In the genomic region with DNA sequence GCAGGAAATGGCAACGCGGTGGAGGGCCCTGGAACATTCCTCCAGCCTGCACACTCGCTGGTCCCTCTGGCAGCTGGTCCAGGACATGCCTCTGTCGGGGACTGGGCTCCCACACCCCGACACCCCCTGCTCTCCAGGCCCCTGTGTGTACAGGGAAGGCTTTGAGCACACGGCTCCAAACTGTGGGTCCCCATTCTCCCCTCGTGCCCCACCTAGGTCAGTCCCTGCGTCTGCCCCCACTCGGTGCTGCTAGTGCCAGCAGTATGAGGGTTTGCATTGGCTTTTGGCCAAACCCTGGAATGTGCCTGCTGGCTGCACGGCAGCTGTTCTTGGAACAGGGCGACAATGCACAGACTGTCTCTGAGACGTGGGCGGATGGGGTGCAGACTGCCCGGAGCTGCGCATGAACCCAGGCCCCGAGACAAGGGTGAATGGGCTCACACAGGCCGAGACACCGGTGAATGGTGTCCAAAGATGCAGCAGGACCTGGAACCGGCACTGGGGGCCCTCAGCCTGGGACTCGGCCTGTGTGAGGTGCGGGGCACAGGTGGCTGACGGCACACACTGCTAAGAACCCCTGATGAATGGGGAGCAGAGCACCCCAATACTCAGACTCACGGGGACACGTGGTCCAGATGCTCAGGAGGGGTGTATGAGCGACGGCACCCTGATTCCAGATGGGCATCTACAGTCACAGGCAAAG, we compare ENCODE assay signal across 10 cellular contexts. TPM values are rescaled to one million over a fixed set of nuclear protein-coding genes. Genes with fewer than 3 reads are reported as not detected.
DNase-seq lines count a peak whose midpoint lies in the region; ATAC-seq and TF ChIP-seq lines count a peak whose summit lies in the region.
"Had no signal": no experiment of that assay in that cellular context is flagged by ENCODE, and none has a peak within 500 bp of the region (broad histone marks: within the 10 kb centered on the region; RNA-seq: fewer than 3 reads in every experiment).

No MANE protein-coding gene starts in this region.

- CTCF ChIA-PET in OCI-LY7 (lab: Charles Lee; ENCODE audit: unreplicated experiment), result interaction anchor here (0.6 kb wide), 1 partner anchor 129 kb away, joined by 3 read pairs; no protein-coding TSS in a partner anchor
- CTCF ChIA-PET in CD4-positive, alpha-beta T cell (lab: Charles Lee), result no interaction called here

- no peaks in the 10 kb centered on the region for H3K36me3 Mint-ChIP-seq in CD4-positive, alpha-beta T cell (ENCODE audit: low read depth)
- H3K36me3 Mint-ChIP-seq: CD4-positive, CD25-positive, alpha-beta regulatory T cell; memory B cell had no signal

- no peak overlapping the region for H3K27ac Mint-ChIP-seq in CD4-positive, alpha-beta T cell
- H3K27ac Mint-ChIP-seq: memory B cell had no signal

- TF ChIP-seq CTCF in right atrium auricular region (IDR thresholded peaks at IDR 0.05) (no peak), astrocyte of the spinal cord (IDR thresholded peaks at IDR 0.05; ENCODE audit: low read depth, low read length) (no peak), OCI-LY7 (conservative IDR thresholded peaks at IDR 0.05; ENCODE audit: low read length) (no peak), uterus (IDR thresholded peaks at IDR 0.05) (no peak)
- no peak for TF ChIP-seq CTCF in CD4-positive, alpha-beta T cell (IDR thresholded peaks at IDR 0.05)

- DNase-seq in Right ventricle myocardium superior (peak; percentile 59), right atrium auricular region (ENCODE audit: low spot score) (no peak), astrocyte of the spinal cord (ENCODE audit: low read depth, low spot score) (peak; percentile 83), left kidney (ENCODE audit: low read depth, low spot score) (peak; percentile 42), OCI-LY7 (ENCODE audit: low spot score) (no peak), uterus (no peak)
- no peak for DNase-seq in CD4-positive, alpha-beta T cell
- DNase-seq: CD4-positive, CD25-positive, alpha-beta regulatory T cell had no signal

- no peaks in the 10 kb centered on the region for H3K4me1 Mint-ChIP-seq in CD4-positive, alpha-beta T cell (ENCODE audit: low read depth)

- BruUV-seq in OCI-LY7 (replicated peaks; lab: Mats Ljungman, UMichigan), result no TSS peak

- H3K27ac ChIP-seq in right atrium auricular region (peak overlapping the region in 1 of 2 donors; percentile 16), OCI-LY7 (ENCODE audit: low read depth, low read length, poor library complexity, severe bottlenecking) (no peak overlapping the region), uterus (no peak overlapping the region)
- no peak overlapping the region for H3K27ac ChIP-seq in CD4-positive, alpha-beta T cell (ENCODE audit: low read depth, low read length)

- no peak overlapping the region for H3K4me3 ChIP-seq in right atrium auricular region
- no peak overlapping the region for H3K4me3 ChIP-seq in astrocyte of the spinal cord (ENCODE audit: low read depth, low read length)
- H3K4me3 ChIP-seq in OCI-LY7 (ENCODE audit: low read depth, low read length, poor library complexity, severe bottlenecking), result no peak overlapping the region
- no peak overlapping the region for H3K4me3 ChIP-seq in uterus

- no peaks in the 10 kb centered on the region for H3K9me3 ChIP-seq in right atrium auricular region
- no peaks in the 10 kb centered on the region for H3K9me3 ChIP-seq in OCI-LY7 (ENCODE audit: low read length)
- H3K9me3 ChIP-seq in uterus, result no peaks in the 10 kb centered on the region
- H3K9me3 ChIP-seq in CD4-positive, alpha-beta T cell (ENCODE audit: control insufficient read depth, low read length), result no peaks in the 10 kb centered on the region

- POLR2A ChIA-PET in OCI-LY7 (lab: Charles Lee), result interaction anchor here (0.7 kb wide), 1 partner anchor 35 kb away, joined by 4 read pairs; no protein-coding TSS in a partner anchor
- POLR2A ChIA-PET in CD4-positive, alpha-beta T cell (lab: Charles Lee), result no interaction called here

- H3K36me3 ChIP-seq in right atrium auricular region (no peaks in the 10 kb centered on the region), OCI-LY7 (ENCODE audit: insufficient read depth, low read length) (no peaks in the 10 kb centered on the region), uterus (no peaks in the 10 kb centered on the region)

- no peak overlapping the region for H2AFZ ChIP-seq in OCI-LY7 (ENCODE audit: low read length)

- peaks cover 0 to 15% of the 10 kb centered on the region in 2 donors for H3K4me1 ChIP-seq in right atrium auricular region
- no peaks in the 10 kb centered on the region for H3K4me1 ChIP-seq in OCI-LY7 (ENCODE audit: insufficient read depth, low read length, poor library complexity, severe bottlenecking)
- H3K4me1 ChIP-seq in uterus, result no peaks in the 10 kb centered on the region

- H3K27me3 Mint-ChIP-seq in CD4-positive, alpha-beta T cell, result peaks cover 5% of the 10 kb centered on the region

- no peaks in the 10 kb centered on the region for H3K27me3 ChIP-seq in right atrium auricular region
- no peaks in the 10 kb centered on the region for H3K27me3 ChIP-seq in uterus
- peaks cover 7% of the 10 kb centered on the region for H3K27me3 ChIP-seq in CD4-positive, alpha-beta T cell (ENCODE audit: control insufficient read depth, insufficient read depth, low read length)

- in situ Hi-C loops in astrocyte of the spinal cord (cut with HindIII; ENCODE audit: low sequenced_read_pairs), result no loop called here

- no peak overlapping the region for H3K4me2 ChIP-seq in OCI-LY7 (ENCODE audit: low read length)

- H3K9me2 ChIP-seq in OCI-LY7 (ENCODE audit: insufficient read depth, low read length), result no peaks in the 10 kb centered on the region

- H3K79me2 ChIP-seq in OCI-LY7 (ENCODE audit: insufficient read depth, low read depth, low read length), result no peaks in the 10 kb centered on the region

- intact Hi-C loops in Right ventricle myocardium superior (cut with DNase I), result no loop called here
- intact Hi-C loops in OCI-LY7 (cut with micrococcal nuclease; ENCODE audit: unreplicated experiment), result no loop called here
- intact Hi-C loops in uterus (cut with DNase I; ENCODE audit: low total_unique reads), result no loop called here
- intact Hi-C loops in CD4-positive, alpha-beta T cell (cut with DNase I, micrococcal nuclease), result no loop called here

- no peaks in the 10 kb centered on the region for H4K20me1 ChIP-seq in OCI-LY7 (ENCODE audit: insufficient read depth, low read length)

- TF ChIP-seq POLR2A in uterus (IDR thresholded peaks at IDR 0.05), result no peak

- peak; percentile 80 for ATAC-seq in Right ventricle myocardium superior (ENCODE audit: poor library complexity)
- no peak for ATAC-seq in GM21381 (IDR thresholded peaks at IDR 0.05; ENCODE audit: unreplicated experiment)
- ATAC-seq in CD4-positive, alpha-beta T cell (ENCODE audit: poor library complexity), result no peak

- H3K4me3 Mint-ChIP-seq in CD4-positive, alpha-beta T cell, result no peak overlapping the region
- H3K4me3 Mint-ChIP-seq: memory B cell had no signal

- no peaks in the 10 kb centered on the region for H3K9me3 Mint-ChIP-seq in CD4-positive, alpha-beta T cell
- H3K9me3 Mint-ChIP-seq: CD4-positive, CD25-positive, alpha-beta regulatory T cell; memory B cell had no signal

RNA-seq across cellular contexts. Expression of gene SYT8, which starts 7.5 kb away (rescaled TPM):
- total RNA-seq in Right ventricle myocardium superior (not detected), right atrium auricular region (not detected), OCI-LY7 (2022) (not detected in 2 replicates), uterus (1 to 10 TPM in 1 of 4 donors, not detected in 3; 2.0 TPM)
- not detected in 2 replicates for total RNA-seq in OCI-LY7 (2014; rRNA removed; shearing (Covaris generic))
- not detected for total RNA-seq in CD4-positive, alpha-beta T cell
- total RNA-seq: CD4-positive, CD25-positive, alpha-beta regulatory T cell had no signal

RNA-seq across cellular contexts. Expression of gene TNNI2, which starts 11.5 kb away (rescaled TPM):
- total RNA-seq in Right ventricle myocardium superior (not detected), right atrium auricular region (not detected), OCI-LY7 (2022) (8.7 and 14.3 TPM in 2 replicates), uterus (1 to 10 TPM in 1 of 4 donors, under 1 TPM in 1, not detected in 2; 0.95 to 1.5 TPM)
- total RNA-seq in OCI-LY7 (2014; rRNA removed; shearing (Covaris generic)), result 2.5 and 7.3 TPM in 2 replicates
- under 1 TPM in 1 of 2 experiments, not detected in 1; 0.50 TPM for total RNA-seq in CD4-positive, alpha-beta T cell
- total RNA-seq: CD4-positive, CD25-positive, alpha-beta regulatory T cell had no signal

RNA-seq across cellular contexts. Expression of gene LSP1, which starts 25.6 kb away (rescaled TPM):
- total RNA-seq in Right ventricle myocardium superior (23.0 TPM), right atrium auricular region (10 to 100 TPM in 1 of 2 donors, 1 to 10 TPM in 1; 7.9 to 12.1 TPM), OCI-LY7 (2022) (225 and 303 TPM in 2 replicates), uterus (100 to 1,000 TPM in 1 of 4 donors, 10 to 100 TPM in 3; 11.2 to 112 (median 25.1) TPM)
- 195 and 232 TPM in 2 replicates for total RNA-seq in OCI-LY7 (2014; rRNA removed; shearing (Covaris generic))
- total RNA-seq in CD4-positive, alpha-beta T cell, result 100 to 1,000 TPM; 228 to 232 TPM

Comparison
In these comparisons a context has a peak if more than half of its experiments do, and no peak if none do; other contexts are left out.
1. DNase-seq: peak in Right ventricle myocardium superior (single experiment), astrocyte of the spinal cord (single experiment) and left kidney (single experiment); none in right atrium auricular region (single experiment), OCI-LY7 (single experiment), uterus (0 of 2) and CD4-positive, alpha-beta T cell (0 of 10).